Comparison of ENCODE assay signal across 27 cellular contexts in the genomic region with DNA sequence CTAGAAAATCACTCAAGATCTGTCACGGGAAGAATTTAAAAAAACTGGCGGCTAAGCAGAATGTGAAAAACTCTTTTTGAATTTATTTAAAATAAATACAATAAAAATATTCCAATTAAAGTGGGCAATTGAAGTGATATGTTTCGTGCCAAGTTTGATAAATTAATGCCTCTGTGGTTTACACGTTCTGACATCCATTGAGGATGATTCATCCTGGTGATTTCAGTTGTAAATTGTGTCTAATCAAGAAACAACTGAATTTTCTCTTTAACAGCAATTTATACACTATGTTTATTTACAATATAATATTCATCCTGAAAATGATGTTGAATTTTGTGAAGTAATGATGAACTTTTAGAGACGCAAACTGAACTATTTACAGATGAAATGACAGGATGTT.
"Had no signal": no experiment of that assay in that cellular context is flagged by ENCODE, and none has a peak within 500 bp of the region (broad histone marks: within the 10 kb centered on the region; RNA-seq: fewer than 3 reads in every experiment).

No MANE protein-coding gene starts in this region.

- H3K36me3 Mint-ChIP-seq: memory B cell; mesothelial cell of epicardium; naive B cell; stimulated activated effector memory CD8-positive, alpha-beta T cell treated with anti-CD3 and anti-CD28 coated beads, Interleukin-12 subunit alpha, Interleukin-12 subunit beta, amount 100 ng/mL, for 72 hours had no signal

- H3K4me2 ChIP-seq: hepatocyte had no signal

- H3K4me1 Mint-ChIP-seq: memory B cell; mesothelial cell of epicardium; naive B cell; nephron progenitor cell; stimulated activated effector memory CD8-positive, alpha-beta T cell treated with anti-CD3 and anti-CD28 coated beads, Interleukin-12 subunit alpha, Interleukin-12 subunit beta, amount 100 ng/mL, for 72 hours had no signal

- H3K4me3 Mint-ChIP-seq: memory B cell; mesothelial cell of epicardium; naive B cell; nephron progenitor cell; stimulated activated effector memory CD8-positive, alpha-beta T cell treated with anti-CD3 and anti-CD28 coated beads, Interleukin-12 subunit alpha, Interleukin-12 subunit beta, amount 100 ng/mL, for 72 hours had no signal

- H3K27me3 ChIP-seq: dorsolateral prefrontal cortex, gastroesophageal sphincter, heart left ventricle, hepatocyte, sigmoid colon, stomach, thyroid gland, vagina had no signal

- H2AFZ ChIP-seq: hepatocyte had no signal

- H3K27ac Mint-ChIP-seq: memory B cell; mesothelial cell of epicardium; nephron progenitor cell; stimulated activated effector memory CD8-positive, alpha-beta T cell treated with anti-CD3 and anti-CD28 coated beads, Interleukin-12 subunit alpha, Interleukin-12 subunit beta, amount 100 ng/mL, for 72 hours had no signal

- H3K9me3 ChIP-seq: gastroesophageal sphincter, lower lobe of right lung, mucosa of descending colon, psoas muscle, thyroid gland, vagina had no signal

- H3K79me2 ChIP-seq: hepatocyte had no signal

- FAIRE-seq: islet of Langerhans had no signal

- H3K27ac ChIP-seq: dorsolateral prefrontal cortex, epithelial cell of prostate, gastroesophageal sphincter, heart left ventricle, hepatocyte, lower lobe of right lung, psoas muscle, sigmoid colon, stomach, thyroid gland, vagina had no signal

- DNase-seq: dorsolateral prefrontal cortex; effector CD4-positive, alpha-beta T cell; heart left ventricle; left ventricle myocardium superior; lower lobe of right lung; mucosa of descending colon; naive B cell; nephron progenitor cell; nucleus accumbens; posterior cingulate gyrus; psoas muscle; right cardiac atrium; sigmoid colon; stimulated activated CD4-positive, alpha-beta T cell treated with anti-CD3 and anti-CD28 coated beads, Interleukin-2, amount 100 ng/mL, for 24 hours; stimulated activated CD4-positive, alpha-beta T cell treated with anti-CD3 and anti-CD28 coated beads, Interleukin-4, amount 100 ng/mL, for 24 hours; stimulated activated naive CD4-positive, alpha-beta T cell treated with Interleukin-2 at 50 U/mL for 16 hours; stomach; thyroid gland; trophoblast cell had no signal

- ATAC-seq: gastroesophageal sphincter; heart left ventricle; left ventricle myocardium superior; lower lobe of right lung; mucosa of descending colon; psoas muscle; right cardiac atrium; stimulated activated effector memory CD8-positive, alpha-beta T cell treated with anti-CD3 and anti-CD28 coated beads, Interleukin-12 subunit alpha, Interleukin-12 subunit beta, amount 100 ng/mL, for 72 hours had no signal

- H3K4me3 ChIP-seq: dorsolateral prefrontal cortex, gastroesophageal sphincter, heart left ventricle, hepatocyte, lower lobe of right lung, mucosa of descending colon, psoas muscle, sigmoid colon, stomach, thyroid gland, vagina had no signal

- H3K36me3 ChIP-seq: thyroid gland had no signal

- H3K4me1 ChIP-seq: gastroesophageal sphincter, heart left ventricle, lower lobe of right lung, psoas muscle, sigmoid colon, stomach, thyroid gland, vagina had no signal
